In the genomic region with DNA sequence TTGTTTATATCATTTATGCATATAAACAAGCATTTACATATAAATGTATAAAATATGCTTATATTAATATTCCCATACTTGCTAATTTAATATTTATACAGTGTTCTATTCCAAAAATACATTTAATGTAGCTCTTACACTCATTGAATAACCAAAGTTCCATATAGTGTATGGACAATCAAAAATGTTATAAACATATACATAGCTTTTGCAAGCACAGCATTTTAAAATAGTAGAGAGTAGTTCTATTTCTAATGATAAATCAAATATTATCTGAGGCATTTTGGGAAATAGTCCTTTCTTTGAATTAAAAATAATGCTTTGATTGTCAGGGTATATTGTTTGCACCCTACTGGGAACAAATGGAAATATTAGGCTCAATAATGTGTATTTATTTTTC, we compare ENCODE assay signal across 34 cellular contexts.
"Had no signal": no experiment of that assay in that cellular context is flagged by ENCODE, and none has a peak within 500 bp of the region (broad histone marks: within the 10 kb centered on the region; RNA-seq: fewer than 3 reads in every experiment).

No MANE protein-coding gene starts in this region.

- H3K9me3 ChIP-seq: adrenal gland, body of pancreas had no signal

- H3K36me3 ChIP-seq: adrenal gland, brain microvascular endothelial cell, breast epithelium had no signal

- H3K27me3 ChIP-seq: adrenal gland, brain microvascular endothelial cell, breast epithelium had no signal

- H3K4me3 ChIP-seq: adrenal gland, body of pancreas, breast epithelium had no signal

- FAIRE-seq: astrocyte, TTC549 had no signal

- H3K27ac ChIP-seq: adrenal gland, body of pancreas, brain microvascular endothelial cell, breast epithelium, VCaP had no signal

- ATAC-seq: activated CD4-positive, alpha-beta T cell treated with anti-CD3 and anti-CD28 coated beads for 36 hours; activated CD8-positive, alpha-beta T cell treated with anti-CD3 and anti-CD28 coated beads for 36 hours; activated naive CD4-positive, alpha-beta T cell treated with anti-CD3 and anti-CD28 coated beads, Interleukin-2, amount 50 U/mL, for 72 hours; activated T-cell treated with anti-CD3 and anti-CD28 coated beads, Interleukin-2, amount 50 U/mL, for 4 hours; activated T-cell treated with anti-CD3 and anti-CD28 coated beads, Interleukin-2, amount 50 U/mL, for 72 hours; activated T-helper 17 cell treated with anti-CD3 and anti-CD28 coated beads, Interleukin-2, amount 50 U/mL, for 72 hours; body of pancreas; T-cell; T-helper 17 cell had no signal

- H3K4me1 ChIP-seq: adrenal gland, body of pancreas, breast epithelium had no signal

- DNase-seq: activated B cell treated with CpG ODN at 0.5 μM for 24 hours; activated CD4-positive, alpha-beta memory T cell treated with anti-CD3 and anti-CD28 coated beads for 36 hours; activated CD4-positive, alpha-beta T cell treated with anti-CD3 and anti-CD28 coated beads for 1 hour; activated CD4-positive, alpha-beta T cell treated with anti-CD3 and anti-CD28 coated beads for 36 hours; activated CD4-positive, alpha-beta T cell treated with anti-CD3 and anti-CD28 coated beads, Interleukin-2, amount 10 ng/mL, durations not matched to agents 24 days and 14 days; activated CD4-positive, alpha-beta T cell treated with anti-CD3 and anti-CD28 coated beads, Interleukin-2, amount 50 U/mL, for 1 hour; activated CD4-positive, alpha-beta T cell treated with anti-CD3 and anti-CD28 coated beads, Interleukin-2, amount 50 U/mL, for 4 hours; activated CD8-positive, alpha-beta memory T cell treated with anti-CD3 and anti-CD28 coated beads, Interleukin-2, amount 50 U/mL, for 4 hours; activated CD8-positive, alpha-beta T cell treated with anti-CD3 and anti-CD28 coated beads for 36 hours; activated effector memory CD4-positive, alpha-beta T cell treated with anti-CD3 and anti-CD28 coated beads, Interleukin-2, amount 50 U/mL, for 16 hours; activated gamma-delta T cell treated with Interleukin-2 at 50 U/mL for 16 hours; activated naive CD4-positive, alpha-beta T cell; activated naive CD4-positive, alpha-beta T cell treated with anti-CD3 and anti-CD28 coated beads for 36 hours; activated naive CD4-positive, alpha-beta T cell treated with anti-CD3 and anti-CD28 coated beads, Interleukin-2, amount 50 U/mL, for 16 hours; activated naive CD8-positive, alpha-beta T cell treated with anti-CD3 and anti-CD28 coated beads for 36 hours; activated T-cell treated with anti-CD3 and anti-CD28 coated beads for 4 hours; activated T-cell treated with anti-CD3 and anti-CD28 coated beads, Interleukin-2, amount 50 U/mL, for 1 hour; activated T-cell treated with anti-CD3 and anti-CD28 coated beads, Interleukin-2, amount 50 U/mL, for 4 hours; activated T-cell treated with anti-CD3 and anti-CD28 coated beads, Interleukin-2, amount 50 U/mL, for 72 hours; adrenal gland; amniotic stem cell; aorta; body of pancreas; brain microvascular endothelial cell; central memory CD4-positive, alpha-beta T cell; T-cell; T-helper 17 cell; T1000 had no signal
